ENCODE assay signal across 7 cellular contexts in the genomic region with DNA sequence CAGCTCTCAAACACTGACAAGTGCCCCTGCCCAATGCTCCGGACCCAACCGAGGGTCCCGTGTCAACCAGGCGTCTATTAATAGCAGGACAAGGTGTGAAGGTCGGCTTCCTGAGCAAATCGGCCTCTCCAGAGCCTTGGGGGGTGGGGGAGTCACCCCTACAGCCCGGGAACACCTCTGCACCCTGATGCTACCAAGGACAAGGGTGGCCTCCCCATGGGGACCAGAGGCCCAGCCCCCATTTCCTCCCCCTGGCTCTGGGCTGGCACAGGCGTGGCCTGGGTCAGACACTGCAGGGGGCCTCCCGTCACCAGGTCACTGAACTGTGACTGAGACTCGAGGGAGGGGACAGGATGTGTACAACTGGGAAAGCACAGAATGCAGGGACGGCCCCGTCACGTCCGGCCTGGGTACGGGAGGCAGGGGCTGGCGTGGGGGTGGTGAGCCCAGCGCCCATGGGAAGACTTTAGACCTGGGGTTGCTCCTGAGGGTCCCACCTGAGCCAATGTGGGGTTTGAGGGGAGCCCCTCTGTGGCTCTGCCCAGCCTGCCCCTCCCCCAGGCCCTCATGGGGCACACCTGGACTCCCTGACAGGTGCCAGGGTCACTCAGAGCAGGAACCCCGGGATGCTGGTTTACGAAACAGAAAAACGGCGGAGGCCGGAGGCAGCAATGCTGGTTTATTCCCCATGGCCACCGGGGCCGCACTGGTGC. TPM values are rescaled to one million over a fixed set of nuclear protein-coding genes. Genes with fewer than 3 reads are reported as not detected.
DNase-seq lines count a peak whose midpoint lies in the region; ATAC-seq and TF ChIP-seq lines count a peak whose summit lies in the region.
"Had no signal": no experiment of that assay in that cellular context is flagged by ENCODE, and none has a peak within 500 bp of the region (broad histone marks: within the 10 kb centered on the region; RNA-seq: fewer than 3 reads in every experiment).

No MANE protein-coding gene starts in this region.

- peak overlapping the region; percentile 90 for H3K4me3 ChIP-seq in iPS-18a (ENCODE audit: low read length)

- H3K36me3 Mint-ChIP-seq in activated CD8-positive, alpha-beta memory T cell treated with anti-CD3 and anti-CD28 coated beads, Interleukin-2, amount 10 ng/mL, durations not matched to agents 7 days and 5 days = peaks cover 8% of the 10 kb centered on the region
- peaks cover 29% of the 10 kb centered on the region for H3K36me3 Mint-ChIP-seq in stimulated activated memory B cell treated with anti-CD40 and anti-IgM and Interleukin-4, amounts not matched to agents 10 μg/mL and 1 μg/mL and 100 μg/mL, for 72 hours

- H3K27ac Mint-ChIP-seq in activated CD8-positive, alpha-beta memory T cell treated with anti-CD3 and anti-CD28 coated beads, Interleukin-2, amount 10 ng/mL, durations not matched to agents 7 days and 5 days = peak overlapping the region; percentile 94
- H3K27ac Mint-ChIP-seq in stimulated activated memory B cell treated with anti-CD40 and anti-IgM and Interleukin-4, amounts not matched to agents 10 μg/mL and 1 μg/mL and 100 μg/mL, for 72 hours = peak overlapping the region; percentile 85

- peaks cover 4% of the 10 kb centered on the region for H3K4me1 ChIP-seq in iPS-18a (ENCODE audit: control insufficient read depth, low read depth, low read length)

- peaks cover 10% of the 10 kb centered on the region for H3K36me3 ChIP-seq in iPS-18a (ENCODE audit: control insufficient read depth, low read depth, low read length)

- H3K4me3 Mint-ChIP-seq in activated CD8-positive, alpha-beta memory T cell treated with anti-CD3 and anti-CD28 coated beads, Interleukin-2, amount 10 ng/mL, durations not matched to agents 7 days and 5 days = peak overlapping the region; percentile 94
- H3K4me3 Mint-ChIP-seq in stimulated activated memory B cell treated with anti-CD40 and anti-IgM and Interleukin-4, amounts not matched to agents 10 μg/mL and 1 μg/mL and 100 μg/mL, for 72 hours = peak overlapping the region; percentile 89

- peak overlapping the region; percentile 76 for H3K9ac ChIP-seq in iPS-18a (ENCODE audit: low read length)

- no peaks in the 10 kb centered on the region for H3K9me3 Mint-ChIP-seq in activated CD8-positive, alpha-beta memory T cell treated with anti-CD3 and anti-CD28 coated beads, Interleukin-2, amount 10 ng/mL, durations not matched to agents 7 days and 5 days (ENCODE audit: low read depth)
- no peaks in the 10 kb centered on the region for H3K9me3 Mint-ChIP-seq in stimulated activated memory B cell treated with anti-CD40 and anti-IgM and Interleukin-4, amounts not matched to agents 10 μg/mL and 1 μg/mL and 100 μg/mL, for 72 hours

- no peak overlapping the region for H3K27ac ChIP-seq in iPS-18a (ENCODE audit: low read length)

- CTCF ChIA-PET in activated CD8-positive, alpha-beta memory T cell treated with anti-CD3 and anti-CD28 coated beads, Interleukin-2, amount 10 ng/mL, durations not matched to agents 7 days and 5 days (lab: Charles Lee) = no interaction called here

- DNase-seq in activated CD8-positive, alpha-beta memory T cell treated with anti-CD3 and anti-CD28 coated beads, Interleukin-2, amount 10 ng/mL, durations not matched to agents 7 days and 5 days = peak; percentile 93
- DNase-seq in NCI-H1436 (lab: John Stamatoyannopoulos, UW) = no peak

- no peaks in the 10 kb centered on the region for H3K9me3 ChIP-seq in iPS-18a (ENCODE audit: control insufficient read depth, low read depth, low read length)

- peaks cover 18% of the 10 kb centered on the region for H3K4me1 Mint-ChIP-seq in activated CD8-positive, alpha-beta memory T cell treated with anti-CD3 and anti-CD28 coated beads, Interleukin-2, amount 10 ng/mL, durations not matched to agents 7 days and 5 days
- peaks cover 52% of the 10 kb centered on the region for H3K4me1 Mint-ChIP-seq in stimulated activated memory B cell treated with anti-CD40 and anti-IgM and Interleukin-4, amounts not matched to agents 10 μg/mL and 1 μg/mL and 100 μg/mL, for 72 hours

- H3K27me3 Mint-ChIP-seq in activated CD8-positive, alpha-beta memory T cell treated with anti-CD3 and anti-CD28 coated beads, Interleukin-2, amount 10 ng/mL, durations not matched to agents 7 days and 5 days = no peaks in the 10 kb centered on the region
- no peaks in the 10 kb centered on the region for H3K27me3 Mint-ChIP-seq in stimulated activated memory B cell treated with anti-CD40 and anti-IgM and Interleukin-4, amounts not matched to agents 10 μg/mL and 1 μg/mL and 100 μg/mL, for 72 hours

- no peaks in the 10 kb centered on the region for H3K27me3 ChIP-seq in iPS-18a (ENCODE audit: control insufficient read depth, insufficient read depth, low read length)

- ATAC-seq in HG03354 (IDR thresholded peaks at IDR 0.05; ENCODE audit: poor library complexity, severe bottlenecking, unreplicated experiment) = peak; percentile 84
- peak; percentile 80 for ATAC-seq in activated CD8-positive, alpha-beta memory T cell treated with anti-CD3 and anti-CD28 coated beads, Interleukin-2, amount 10 ng/mL, durations not matched to agents 7 days and 5 days
- ATAC-seq in stimulated activated memory B cell treated with anti-CD40 and anti-IgM and Interleukin-4, amounts not matched to agents 10 μg/mL and 1 μg/mL and 100 μg/mL, for 72 hours = peak; percentile 93

- peak; percentile 77 for TF ChIP-seq POLR2A in GM18526 (IDR thresholded peaks at IDR 0.05; ENCODE audit: extremely low read depth, insufficient read length)

RNA-seq across cellular contexts. Expression of gene CYBA, which starts 0.6 kb away (rescaled TPM):
- total RNA-seq in activated CD8-positive, alpha-beta memory T cell treated with anti-CD3 and anti-CD28 coated beads, Interleukin-2, amount 10 ng/mL, durations not matched to agents 7 days and 5 days = 100 to 1,000 TPM; 461 to 494 TPM

RNA-seq across cellular contexts. Expression of gene MVD, which starts 11.5 kb away (rescaled TPM):
- 100 to 1,000 TPM; 112 to 134 TPM for total RNA-seq in activated CD8-positive, alpha-beta memory T cell treated with anti-CD3 and anti-CD28 coated beads, Interleukin-2, amount 10 ng/mL, durations not matched to agents 7 days and 5 days

RNA-seq across cellular contexts. Expression of gene IL17C, which starts 13.1 kb away (rescaled TPM):
- total RNA-seq in activated CD8-positive, alpha-beta memory T cell treated with anti-CD3 and anti-CD28 coated beads, Interleukin-2, amount 10 ng/mL, durations not matched to agents 7 days and 5 days = under 1 TPM in 1 of 2 experiments, not detected in 1; 0.29 TPM
- total RNA-seq: lung microvascular endothelial cell had no signal

RNA-seq across cellular contexts. Expression of gene SNAI3, which starts 34.9 kb away (rescaled TPM):
- 10 to 100 TPM in 1 of 2 experiments, 1 to 10 TPM in 1; 5.6 to 14.1 TPM for total RNA-seq in activated CD8-positive, alpha-beta memory T cell treated with anti-CD3 and anti-CD28 coated beads, Interleukin-2, amount 10 ng/mL, durations not matched to agents 7 days and 5 days

RNA-seq across cellular contexts. Expression of gene RNF166, which starts 54.8 kb away (rescaled TPM):
- total RNA-seq in activated CD8-positive, alpha-beta memory T cell treated with anti-CD3 and anti-CD28 coated beads, Interleukin-2, amount 10 ng/mL, durations not matched to agents 7 days and 5 days = 100 to 1,000 TPM; 124 to 174 TPM
